8 cellular contexts compared by ENCODE assay signal in genomic region chr3:39383913-39384664, GRCh38. TPM values are rescaled to one million over a fixed set of nuclear protein-coding genes. Genes with fewer than 3 reads are reported as not detected.
DNase-seq lines count a peak whose midpoint lies in the region; ATAC-seq, FAIRE-seq and TF ChIP-seq lines count a peak whose summit lies in the region.

No MANE protein-coding gene starts in this region.

- DNase-seq in SK-MEL-5 (ENCODE audit: low read depth, low spot score) (peak; percentile 92), GM12878 (ENCODE audit: low read depth, low spot score) (peak; percentile 70), small intestine (peak; percentile 96), NCI-H345 (lab: John Stamatoyannopoulos, UW) (no peak), NCI-H187 treated with DMSO at 0.1 percent for 48 hours (lab: John Stamatoyannopoulos, UW) (no peak)

- H3K27ac ChIP-seq in GM12878 (ENCODE audit: control insufficient read depth, insufficient read depth) (peak overlapping the region; percentile 84), small intestine (ENCODE audit: low read depth in 1 of 2, low read length in 1 of 2) (peak overlapping the region; percentile 90 to 98)

- H3K27me3 ChIP-seq in GM12878 (replicated peaks in 1 of 2; ENCODE audit: control insufficient read depth in 2 of 2, insufficient read depth in 2 of 2, low read length in 1 of 2) (no peaks in the 10 kb centered on the region), iPS-15b (ENCODE audit: control insufficient read depth, insufficient read depth, low read length) (no peaks in the 10 kb centered on the region), small intestine (ENCODE audit: control insufficient read depth in 2 of 2, insufficient read depth in 2 of 2, low read length in 2 of 2) (no peaks in the 10 kb centered on the region)

- peaks cover 10% of the 10 kb centered on the region for H3K4me1 ChIP-seq in GM12878 (ENCODE audit: control insufficient read depth, insufficient read depth, low read length)
- H3K4me1 ChIP-seq in iPS-15b (ENCODE audit: control insufficient read depth, insufficient read depth, low read length) = peaks cover 9% of the 10 kb centered on the region
- H3K4me1 ChIP-seq in small intestine (ENCODE audit: control insufficient read depth in 2 of 2, insufficient read depth in 1 of 2, low read depth in 1 of 2, low read length in 1 of 2) = peaks cover 6 to 13% of the 10 kb centered on the region in 2 donors

- in situ Hi-C loops in SK-MEL-5 (cut with HindIII; ENCODE audit: low pct_unique_long_range_greater_than_20kb, low sequenced_read_pairs) = no loop called here
- in situ Hi-C loops in GM12878 (cut with MboI) = loop anchor here (5.0 kb wide), 2 partner anchors 87 to 197 kb away; no protein-coding TSS in a partner anchor

- peak; percentile 57 for FAIRE-seq in GM12878 (lab: Jason Lieb, UNC)
- no peak for FAIRE-seq in small intestine (lab: Jason Lieb, UNC)

- POLR2A ChIA-PET in GM12878 (lab: Charles Lee) = interaction anchor here (0.6 to 1.8 kb wide), 5 partner anchors 22 to 107 kb away, joined by 3 to 10 read pairs (median 3); no protein-coding TSS in a partner anchor

- no peaks in the 10 kb centered on the region for H4K20me1 ChIP-seq in GM12878 (ENCODE audit: control insufficient read depth, insufficient read depth)

- 0 out of 6 replicates have a peak, but pooled peaks of 1 of the 3 experiments have one; percentile 0 for TF ChIP-seq CTCF in GM12878 (IDR thresholded peaks at IDR 0.05 in 2 of 3, conservative IDR thresholded peaks at IDR 0.05 in 1 of 3; ENCODE audit: control insufficient read depth in 2 of 3, extremely low read depth in 1 of 3, insufficient read depth in 1 of 3, low read depth in 3 of 3, low read length in 3 of 3)

- H3K4me3 ChIP-seq in GM12878 = peak overlapping the region; percentile 89
- H3K4me3 ChIP-seq in iPS-15b (ENCODE audit: low read depth, low read length) = peak overlapping the region; percentile 95
- peak overlapping the region; percentile 66 to 88 for H3K4me3 ChIP-seq in small intestine (ENCODE audit: low read depth in 1 of 2, low read length in 2 of 2)

- peak overlapping the region; percentile 83 for H3K9ac ChIP-seq in GM12878 (ENCODE audit: control insufficient read depth, insufficient read depth, low read length)
- peak overlapping the region; percentile 94 for H3K9ac ChIP-seq in iPS-15b (ENCODE audit: low read depth, low read length)

- no peak for TF ChIP-seq EP300 in GM12878 (IDR thresholded peaks at IDR 0.05; ENCODE audit: borderline replicate concordance in 1 of 2, control insufficient read depth in 1 of 2, low read depth in 2 of 2, low read length in 2 of 2)

- ATAC-seq in GM18502 (IDR thresholded peaks at IDR 0.05; ENCODE audit: poor library complexity, unreplicated experiment) (peak; percentile 75), HG02885 (IDR thresholded peaks at IDR 0.05; ENCODE audit: poor library complexity, unreplicated experiment) (peak; percentile 78), GM12878 (peak; percentile 89)

- RAD21 ChIA-PET in GM12878 (lab: Charles Lee; ENCODE audit: unreplicated experiment) = interaction anchor here (1.0 to 4.2 kb wide), 3 partner anchors 23 to 384 kb away, joined by 3 to 24 read pairs (median 7); partner anchors contain the start of gene RPSA

- no peak for TF ChIP-seq RAD21 in GM12878 (IDR thresholded peaks at IDR 0.05; ENCODE audit: insufficient read depth, low read depth, low read length)

- peaks cover 56% of the 10 kb centered on the region for H3K79me2 ChIP-seq in GM12878 (ENCODE audit: control insufficient read depth, insufficient read depth, low read length)

- intact Hi-C loops in GM12878 (cut with micrococcal nuclease; ENCODE audit: unreplicated experiment) = loop anchor here (1.0 kb wide), 1 partner anchor 22 kb away; the partner anchor contains the start of gene RPSA

- CTCF ChIA-PET in GM12878 (lab: Yijun Ruan, JAX) = interaction anchor here (0.6 to 1.7 kb wide), 7 partner anchors 23 to 287 kb away, joined by 3 to 6 read pairs (median 4); no protein-coding TSS in a partner anchor

- SMC1A ChIA-PET in GM12878 (lab: Charles Lee; ENCODE audit: uncharacterized antibody, unreplicated experiment) = interaction anchor here (1.2 to 1.6 kb wide), 5 partner anchors 23 to 96 kb away, joined by 3 to 5 read pairs (median 5); no protein-coding TSS in a partner anchor

- H2AFZ ChIP-seq in GM12878 (ENCODE audit: control insufficient read depth, low read depth, low read length) = peak overlapping the region; percentile 85

- no peaks in the 10 kb centered on the region for H3K9me3 ChIP-seq in GM12878 (replicated peaks; ENCODE audit: control insufficient read depth, insufficient read depth, low read length)
- H3K9me3 ChIP-seq in iPS-15b (ENCODE audit: control insufficient read depth, insufficient read depth, low read length) = no peaks in the 10 kb centered on the region
- H3K9me3 ChIP-seq in small intestine (ENCODE audit: control insufficient read depth, low read depth) = no peaks in the 10 kb centered on the region

- WGBS in GM12878 (ENCODE audit: insufficient coverage, insufficient replicate concordance, low lambda C conversion rate, missing lambda C conversion rate) = under 1% methylated on average over 57 of the region's 63 CpGs
- WGBS in small intestine, 3 donors = 0 to 1% (median 0%) methylated on average over 53 to 63 of the region's 63 CpGs

- peak; percentile 81 for TF ChIP-seq POLR2A in GM12878 (IDR thresholded peaks at IDR 0.05; ENCODE audit: low read depth, low read length)

- peak overlapping the region; percentile 72 for H3K4me2 ChIP-seq in GM12878 (ENCODE audit: control insufficient read depth, insufficient read depth)

- BruUV-seq in GM12878 (replicated peaks; lab: Mats Ljungman, UMichigan) = no TSS peak

- H3K36me3 ChIP-seq in GM12878 (ENCODE audit: control insufficient read depth in 2 of 2, insufficient read depth in 2 of 2, low read length in 1 of 2) (no peaks in the 10 kb centered on the region), iPS-15b (ENCODE audit: control insufficient read depth, insufficient read depth, low read length) (no peaks in the 10 kb centered on the region), small intestine (ENCODE audit: control insufficient read depth in 2 of 2, insufficient read depth in 2 of 2, low read length in 2 of 2) (no peaks in the 10 kb centered on the region)

RNA-seq across cellular contexts. Expression of gene SLC25A38, which starts 0.9 kb away (rescaled TPM):
- total RNA-seq in SK-MEL-5 (2014; rRNA removed; shearing (Covaris generic)) = 17.7 and 22.7 TPM in 2 replicates
- 32.0 and 32.6 TPM in 2 replicates for polyA plus RNA-seq in SK-MEL-5 (2015; cell fraction: cytosol; rRNA removed)
- 35.9 and 39.9 TPM in 2 replicates for polyA plus RNA-seq in SK-MEL-5 (2015; cell fraction: nucleus; rRNA removed)
- total RNA-seq in GM12878 (2013; cell fraction: nucleolus; rRNA removed) = 11.9 and 16.1 TPM in 2 replicates
- total RNA-seq in GM12878 (2014; rRNA removed) (34.2 and 38.6 TPM in 2 replicates), GM12878 (2014; rRNA removed; fragmentation: Illumina TruSeq; extraction: Trizol) (28.5 and 28.8 TPM in 2 replicates), GM12878 (2021) (35.4 and 39.8 TPM in 2 replicates)
- polyA plus RNA-seq in GM12878 (2011; ENCODE audit: low read depth) = 23.0 TPM
- polyA plus RNA-seq in GM12878 (2011; rRNA removed) (48.8 and 55.2 TPM in 2 replicates), GM12878 (2014; fragmentation: Illumina TruSeq; extraction: Trizol) (41.1 and 48.4 TPM in 2 replicates), GM12878 (2014; fragmentation: Nextera tagmentation; extraction: Ambion mirVana) (10 to 100 TPM; 15.2 to 21.8 TPM), GM12878 (2014; rRNA removed) (49.3 and 51.8 TPM in 2 replicates), GM12878 (2016; fragmentation: Nextera tagmentation; extraction: Ambion mirVana) (10 to 100 TPM; 37.9 to 43.0 TPM), small intestine (10 to 100 TPM; 17.3 to 33.3 (median 28.2) TPM)
- 48.7 and 53.0 TPM in 2 replicates for polyA plus RNA-seq in GM12878 (2011; cell fraction: cytosol; rRNA removed)
- 58.3 and 58.6 TPM in 2 replicates for polyA plus RNA-seq in GM12878 (2011; cell fraction: nucleus; rRNA removed)
- 22.9 and 24.1 TPM in 2 replicates for polyA plus RNA-seq in GM12878 (2012)
- polyA minus RNA-seq in GM12878 (2011; rRNA and poly(A)+ RNA removed) = 41.6 and 54.4 TPM in 2 replicates
- polyA minus RNA-seq in GM12878 (2011; cell fraction: cytosol; rRNA and poly(A)+ RNA removed) = 18.7 and 19.9 TPM in 2 replicates
- polyA minus RNA-seq in GM12878 (2011; cell fraction: nucleus; rRNA and poly(A)+ RNA removed) = 13.4 and 17.9 TPM in 2 replicates

RNA-seq across cellular contexts. Expression of gene RPSA, which starts 22.4 kb away (rescaled TPM):
- total RNA-seq in SK-MEL-5 (2014; rRNA removed; shearing (Covaris generic)) = 1,987 and 2,436 TPM in 2 replicates
- polyA plus RNA-seq in SK-MEL-5 (2015; cell fraction: cytosol; rRNA removed) = 1,710 and 1,769 TPM in 2 replicates
- 696 and 732 TPM in 2 replicates for polyA plus RNA-seq in SK-MEL-5 (2015; cell fraction: nucleus; rRNA removed)
- 522 and 525 TPM in 2 replicates for total RNA-seq in GM12878 (2013; cell fraction: nucleolus; rRNA removed)
- 4,357 and 4,628 TPM in 2 replicates for total RNA-seq in GM12878 (2014; rRNA removed)
- 2,779 and 2,826 TPM in 2 replicates for total RNA-seq in GM12878 (2014; rRNA removed; fragmentation: Illumina TruSeq; extraction: Trizol)
- total RNA-seq in GM12878 (2021) = 3,010 and 3,122 TPM in 2 replicates
- 3,044 TPM for polyA plus RNA-seq in GM12878 (2011; ENCODE audit: low read depth)
- polyA plus RNA-seq in GM12878 (2011; rRNA removed) = 3,803 and 5,036 TPM in 2 replicates
- 6,512 and 6,792 TPM in 2 replicates for polyA plus RNA-seq in GM12878 (2011; cell fraction: cytosol; rRNA removed)
- polyA plus RNA-seq in GM12878 (2011; cell fraction: nucleus; rRNA removed) = 1,724 and 2,216 TPM in 2 replicates
- 3,192 and 3,878 TPM in 2 replicates for polyA plus RNA-seq in GM12878 (2012)
- 3,456 and 3,909 TPM in 2 replicates for polyA plus RNA-seq in GM12878 (2014; fragmentation: Illumina TruSeq; extraction: Trizol)
- polyA plus RNA-seq in GM12878 (2014; fragmentation: Nextera tagmentation; extraction: Ambion mirVana) = 1,000 to 10,000 TPM; 2,843 to 4,532 TPM
- polyA plus RNA-seq in GM12878 (2014; rRNA removed) = 4,347 and 4,651 TPM in 2 replicates
- polyA plus RNA-seq in GM12878 (2016; fragmentation: Nextera tagmentation; extraction: Ambion mirVana) = 1,000 to 10,000 TPM; 1,012 to 1,145 TPM
- 2,235 and 3,046 TPM in 2 replicates for polyA minus RNA-seq in GM12878 (2011; rRNA and poly(A)+ RNA removed)
- 634 and 707 TPM in 2 replicates for polyA minus RNA-seq in GM12878 (2011; cell fraction: cytosol; rRNA and poly(A)+ RNA removed)
- polyA minus RNA-seq in GM12878 (2011; cell fraction: nucleus; rRNA and poly(A)+ RNA removed) = 351 and 460 TPM in 2 replicates
- polyA plus RNA-seq in small intestine = 1,000 to 10,000 TPM in 2 of 3 donors, 100 to 1,000 TPM in 1; 893 to 2,034 (median 1,412) TPM

RNA-seq across cellular contexts. Expression of gene CCR8, which starts 54.6 kb away (rescaled TPM):
- not detected in 2 replicates for total RNA-seq in SK-MEL-5 (2014; rRNA removed; shearing (Covaris generic))
- polyA plus RNA-seq in SK-MEL-5 (2015; cell fraction: cytosol; rRNA removed) = not detected in 2 replicates
- polyA plus RNA-seq in SK-MEL-5 (2015; cell fraction: nucleus; rRNA removed) = not detected in 2 replicates
- total RNA-seq in GM12878 (2013; cell fraction: nucleolus; rRNA removed) = 12.0 and 12.7 TPM in 2 replicates
- total RNA-seq in GM12878 (2014; rRNA removed) (17.8 and 19.7 TPM in 2 replicates), GM12878 (2014; rRNA removed; fragmentation: Illumina TruSeq; extraction: Trizol) (17.9 and 18.9 TPM in 2 replicates), GM12878 (2021) (14.4 and 16.9 TPM in 2 replicates)
- 1.2 TPM for polyA plus RNA-seq in GM12878 (2011; ENCODE audit: low read depth)
- polyA plus RNA-seq in GM12878 (2011; rRNA removed) (23.2 and 25.0 TPM in 2 replicates), GM12878 (2014; fragmentation: Illumina TruSeq; extraction: Trizol) (28.8 and 36.6 TPM in 2 replicates), GM12878 (2014; fragmentation: Nextera tagmentation; extraction: Ambion mirVana) (10 to 100 TPM; 11.1 to 13.7 TPM), GM12878 (2014; rRNA removed) (14.2 and 16.7 TPM in 2 replicates), GM12878 (2016; fragmentation: Nextera tagmentation; extraction: Ambion mirVana) (1 to 10 TPM; 5.2 to 8.7 TPM), small intestine (not detected)
- polyA plus RNA-seq in GM12878 (2011; cell fraction: cytosol; rRNA removed) = 17.2 and 29.4 TPM in 2 replicates
- polyA plus RNA-seq in GM12878 (2011; cell fraction: nucleus; rRNA removed) = 11.0 and 11.5 TPM in 2 replicates
- 1.3 and 1.4 TPM in 2 replicates for polyA plus RNA-seq in GM12878 (2012)
- 51.3 and 62.8 TPM in 2 replicates for polyA minus RNA-seq in GM12878 (2011; rRNA and poly(A)+ RNA removed)
- 11.1 and 15.0 TPM in 2 replicates for polyA minus RNA-seq in GM12878 (2011; cell fraction: cytosol; rRNA and poly(A)+ RNA removed)
- polyA minus RNA-seq in GM12878 (2011; cell fraction: nucleus; rRNA and poly(A)+ RNA removed) = 10.2 and 11.2 TPM in 2 replicates

Comparison
In these comparisons a context has a peak if more than half of its experiments do, and no peak if none do; other contexts are left out.
1. DNase-seq: peak in SK-MEL-5 (single experiment), GM12878 (single experiment) and small intestine (single experiment); none in NCI-H345 (single experiment) and NCI-H187 treated with DMSO at 0.1 percent for 48 hours (single experiment).
2. RNA of gene CCR8, which starts 54.6 kb away (total RNA-seq): 12.0 to 19.7 TPM in GM12878; not detected in SK-MEL-5; every median in the first group is over 10 times any median in the second.
3. Peak in every context shown above with its lines, with median percentiles within 50 percentile points of each other: ATAC-seq and H3K4me3 ChIP-seq.